17 cellular contexts compared by ENCODE assay signal in genomic region chr19:17159466-17160393, GRCh38. TPM values are rescaled to one million over a fixed set of nuclear protein-coding genes. Genes with fewer than 3 reads are reported as not detected.
A peak's percentile ranks its signal among the peaks of the same experiment; 100 is the strongest.
DNase-seq lines count a peak whose midpoint lies in the region; ATAC-seq and TF ChIP-seq lines count a peak whose summit lies in the region.
"Had no signal": no experiment of that assay in that cellular context is flagged by ENCODE, and none has a peak within 500 bp of the region (broad histone marks: within the 10 kb centered on the region; RNA-seq: fewer than 3 reads in every experiment).

No MANE protein-coding gene starts in this region.

- no peaks in the 10 kb centered on the region for H3K27me3 ChIP-seq in GM23338 (ENCODE audit: insufficient read depth)
- no peaks in the 10 kb centered on the region for H3K27me3 ChIP-seq in naive thymus-derived CD4-positive, alpha-beta T cell (ENCODE audit: control insufficient read depth in 2 of 2, insufficient read depth in 2 of 2, low read length in 2 of 2)
- H3K27me3 ChIP-seq: gastrocnemius medialis, tibial nerve had no signal

- H4K20me1 ChIP-seq in GM23338 (replicated peaks; ENCODE audit: insufficient read depth) = peaks cover 4% of the 10 kb centered on the region

- no peaks in the 10 kb centered on the region for H3K79me2 ChIP-seq in GM23338 (replicated peaks; ENCODE audit: insufficient read depth)

- peaks cover 16% of the 10 kb centered on the region; the same call in 2 of the 3 replicates for H3K9me3 Mint-ChIP-seq in GM23338
- H3K9me3 Mint-ChIP-seq in activated T-helper 2 cell treated with anti-CD3 and anti-CD28 coated beads, Interferon-gamma antibody, Interleukin-2, Interleukin-4, amounts not matched to agents 10 μg/mL and 5 μg/mL and 100 μg/mL, durations not matched to agents 14 hours and 24 hours and 36 hours = peaks cover 11% of the 10 kb centered on the region
- peaks cover 0 to 6% (median 0%) of the 10 kb centered on the region in 11 donors for H3K9me3 Mint-ChIP-seq in naive thymus-derived CD4-positive, alpha-beta T cell

- peaks cover 57% of the 10 kb centered on the region for H3K36me3 Mint-ChIP-seq in GM23338 (ENCODE audit: low read depth)
- H3K36me3 Mint-ChIP-seq in activated T-helper 2 cell treated with anti-CD3 and anti-CD28 coated beads, Interferon-gamma antibody, Interleukin-2, Interleukin-4, amounts not matched to agents 10 μg/mL and 5 μg/mL and 100 μg/mL, durations not matched to agents 14 hours and 24 hours and 36 hours (ENCODE audit: low read depth) = peaks cover 64% of the 10 kb centered on the region
- H3K36me3 Mint-ChIP-seq in naive thymus-derived CD4-positive, alpha-beta T cell = peaks cover 16 to 58% (median 31%) of the 10 kb centered on the region in 5 donors

- ATAC-seq in GM23338 (peak; percentile 95), GM21576 (IDR thresholded peaks at IDR 0.05; ENCODE audit: unreplicated experiment) (no peak), HG03342 (IDR thresholded peaks at IDR 0.05; ENCODE audit: unreplicated experiment) (no peak)
- ATAC-seq in naive thymus-derived CD4-positive, alpha-beta T cell = no peak
- ATAC-seq: activated CD4-positive, alpha-beta T cell treated with anti-CD3 and anti-CD28 coated beads for 36 hours; Panc1 had no signal

- peak overlapping the region; percentile 74 for H3K27ac Mint-ChIP-seq in GM23338
- H3K27ac Mint-ChIP-seq in activated T-helper 2 cell treated with anti-CD3 and anti-CD28 coated beads, Interferon-gamma antibody, Interleukin-2, Interleukin-4, amounts not matched to agents 10 μg/mL and 5 μg/mL and 100 μg/mL, durations not matched to agents 14 hours and 24 hours and 36 hours = peak overlapping the region; percentile 26
- peak overlapping the region in 4 of 9 donors; percentile 37 to 55 (median 49) for H3K27ac Mint-ChIP-seq in naive thymus-derived CD4-positive, alpha-beta T cell
- H3K27ac Mint-ChIP-seq: activated CD4-positive, alpha-beta T cell treated with anti-CD3 and anti-CD28 coated beads for 36 hours had no signal

- H3K9me2 ChIP-seq in GM23338 (ENCODE audit: insufficient read depth) = no peaks in the 10 kb centered on the region

- peak overlapping the region; percentile 33; the same call in 2 of the 3 replicates for H3K4me3 Mint-ChIP-seq in GM23338
- H3K4me3 Mint-ChIP-seq in activated T-helper 2 cell treated with anti-CD3 and anti-CD28 coated beads, Interferon-gamma antibody, Interleukin-2, Interleukin-4, amounts not matched to agents 10 μg/mL and 5 μg/mL and 100 μg/mL, durations not matched to agents 14 hours and 24 hours and 36 hours (ENCODE audit: low read depth) = no peak overlapping the region
- H3K4me3 Mint-ChIP-seq in naive thymus-derived CD4-positive, alpha-beta T cell = no peak overlapping the region
- H3K4me3 Mint-ChIP-seq: activated CD4-positive, alpha-beta T cell treated with anti-CD3 and anti-CD28 coated beads for 36 hours; brain had no signal

- POLR2A ChIA-PET in naive thymus-derived CD4-positive, alpha-beta T cell (lab: Charles Lee) = interaction anchor here (0.8 to 0.9 kb wide), 2 partner anchors 34 to 690 kb away, joined by 3 read pairs; no protein-coding TSS in a partner anchor

- CTCF ChIA-PET in naive thymus-derived CD4-positive, alpha-beta T cell (lab: Charles Lee) = no interaction called here

- H3K4me1 ChIP-seq in GM23338 (ENCODE audit: insufficient read depth) = peaks cover 8% of the 10 kb centered on the region
- peaks cover 0 to 5% of the 10 kb centered on the region in 2 donors for H3K4me1 ChIP-seq in naive thymus-derived CD4-positive, alpha-beta T cell (ENCODE audit: control insufficient read depth in 2 of 2, insufficient read depth in 2 of 2, low read length in 2 of 2)
- H3K4me1 ChIP-seq: gastrocnemius medialis, tibial nerve had no signal

- peaks cover 28% of the 10 kb centered on the region for H3K36me3 ChIP-seq in GM23338 (ENCODE audit: insufficient read depth)
- peaks cover 19 to 92% (median 19%) of the 10 kb centered on the region in 3 experiments for H3K36me3 ChIP-seq in naive thymus-derived CD4-positive, alpha-beta T cell (ENCODE audit: control insufficient read depth in 2 of 3, insufficient read depth in 3 of 3, low read length in 3 of 3)

- peak overlapping the region; percentile 12 for H3K4me2 ChIP-seq in GM23338

- DNase-seq in AG10803 (ENCODE audit: low read depth) = peak; percentile 45
- DNase-seq in GM23338 (ENCODE audit: low spot score) = peak; percentile 92
- no peak for DNase-seq in activated T-helper 2 cell treated with anti-CD3 and anti-CD28 coated beads, Interferon-gamma antibody, Interleukin-2, Interleukin-4, amounts not matched to agents 10 μg/mL and 5 μg/mL and 100 μg/mL, durations not matched to agents 14 hours and 24 hours and 36 hours (ENCODE audit: low spot score)
- no peak for DNase-seq in NCI-H82 (lab: John Stamatoyannopoulos, UW)
- DNase-seq in naive thymus-derived CD4-positive, alpha-beta T cell = no peak
- DNase-seq: activated CD4-positive, alpha-beta T cell treated with anti-CD3 and anti-CD28 coated beads for 36 hours; gastrocnemius medialis; kidney glomerular epithelial cell; NCI-H1436 treated with DMSO at 0.1 percent for 48 hours; stimulated activated CD4-positive, alpha-beta T cell treated with anti-CD3 and anti-CD28 coated beads, Interleukin-1b, Interleukin-23, amount 100 ng/mL, for 48 hours; T-helper 2 cell had no signal

- no peak overlapping the region for H3K4me3 ChIP-seq in AG10803 (ENCODE audit: low read length)
- H3K4me3 ChIP-seq in GM23338 = no peak overlapping the region
- H3K4me3 ChIP-seq in iPS-18c (ENCODE audit: insufficient read depth, low read depth, low read length) = 0 out of 2 replicates have a peak overlapping the region, but pooled peaks have one; percentile 28
- no peak overlapping the region for H3K4me3 ChIP-seq in naive thymus-derived CD4-positive, alpha-beta T cell (ENCODE audit: low read length)
- H3K4me3 ChIP-seq: gastrocnemius medialis, tibial nerve had no signal

- H3K9me3 ChIP-seq in iPS-18c (ENCODE audit: control insufficient read depth, insufficient read depth, low read length) = peaks cover 2% of the 10 kb centered on the region
- H3K9me3 ChIP-seq in naive thymus-derived CD4-positive, alpha-beta T cell (ENCODE audit: control insufficient read depth in 2 of 3, low read length in 3 of 3) = no peaks in the 10 kb centered on the region
- H3K9me3 ChIP-seq: gastrocnemius medialis had no signal

- TF ChIP-seq CTCF in AG10803 (conservative IDR thresholded peaks at IDR 0.05; ENCODE audit: low read length) (no peak), GM23338 (conservative IDR thresholded peaks at IDR 0.05; ENCODE audit: low read depth in 2 of 2) (no peak)

- H2AFZ ChIP-seq in GM23338 = no peak overlapping the region

- peaks cover 17% of the 10 kb centered on the region for H3K4me1 Mint-ChIP-seq in GM23338
- H3K4me1 Mint-ChIP-seq in activated T-helper 2 cell treated with anti-CD3 and anti-CD28 coated beads, Interferon-gamma antibody, Interleukin-2, Interleukin-4, amounts not matched to agents 10 μg/mL and 5 μg/mL and 100 μg/mL, durations not matched to agents 14 hours and 24 hours and 36 hours (ENCODE audit: low read depth) = no peaks in the 10 kb centered on the region
- H3K4me1 Mint-ChIP-seq in naive thymus-derived CD4-positive, alpha-beta T cell = no peaks in the 10 kb centered on the region
- H3K4me1 Mint-ChIP-seq: activated CD4-positive, alpha-beta T cell treated with anti-CD3 and anti-CD28 coated beads for 36 hours; brain had no signal

- intact Hi-C loops in activated T-helper 2 cell treated with anti-CD3 and anti-CD28 coated beads, Interferon-gamma antibody, Interleukin-2, Interleukin-4, amounts not matched to agents 10 μg/mL and 5 μg/mL and 100 μg/mL, durations not matched to agents 14 hours and 24 hours and 36 hours (cut with micrococcal nuclease) = no loop called here
- intact Hi-C loops in naive thymus-derived CD4-positive, alpha-beta T cell (cut with micrococcal nuclease) = no loop called here

- peaks cover 8% of the 10 kb centered on the region for H3K27me3 Mint-ChIP-seq in GM23338 (ENCODE audit: insufficient read depth, low read depth, poor library complexity)
- H3K27me3 Mint-ChIP-seq in activated T-helper 2 cell treated with anti-CD3 and anti-CD28 coated beads, Interferon-gamma antibody, Interleukin-2, Interleukin-4, amounts not matched to agents 10 μg/mL and 5 μg/mL and 100 μg/mL, durations not matched to agents 14 hours and 24 hours and 36 hours (ENCODE audit: low read depth) = no peaks in the 10 kb centered on the region
- no peaks in the 10 kb centered on the region for H3K27me3 Mint-ChIP-seq in naive thymus-derived CD4-positive, alpha-beta T cell
- H3K27me3 Mint-ChIP-seq: activated CD4-positive, alpha-beta T cell treated with anti-CD3 and anti-CD28 coated beads for 36 hours; brain had no signal

- peaks cover 5% of the 10 kb centered on the region; the same call in 1 of the 2 replicates for H3F3A ChIP-seq in GM23338 (replicated peaks; ENCODE audit: low read depth)

- peak overlapping the region; percentile 36; the same call in 1 of the 2 replicates for H3K27ac ChIP-seq in GM23338 (ENCODE audit: low read depth)
- H3K27ac ChIP-seq in naive thymus-derived CD4-positive, alpha-beta T cell (ENCODE audit: low read depth, low read length) = no peak overlapping the region
- H3K27ac ChIP-seq: gastrocnemius medialis, tibial nerve had no signal

TF ChIP-seq in GM23338, 12 proteins besides CTCF, POLR2A, EP300 and RAD21 (continues in another document):
- TF ChIP-seq ZNF114 (CRISPR knock-in tag; IDR thresholded peaks at IDR 0.05) (no peak), CREB1 (CRISPR knock-in tag; IDR thresholded peaks at IDR 0.05; ENCODE audit: low read depth) (no peak)

RNA-seq across cellular contexts. Expression of gene USE1, which starts 55.4 kb away (rescaled TPM):
- total RNA-seq in GM23338 (2014; rRNA removed; shearing (Covaris generic)) = 13.7 and 15.5 TPM in 2 replicates
- polyA plus RNA-seq in GM23338 (2016; fragmentation: Nextera tagmentation; extraction: Ambion mirVana) = 18.6 and 19.4 TPM in 2 replicates
- total RNA-seq in activated T-helper 2 cell treated with anti-CD3 and anti-CD28 coated beads, Interferon-gamma antibody, Interleukin-2, Interleukin-4, amounts not matched to agents 10 μg/mL and 5 μg/mL and 100 μg/mL, durations not matched to agents 14 hours and 24 hours and 36 hours = 26.4 and 27.2 TPM in 2 replicates
- total RNA-seq in naive thymus-derived CD4-positive, alpha-beta T cell = 10 to 100 TPM; 24.7 to 51.1 (median 30.5) TPM
- polyA plus RNA-seq in naive thymus-derived CD4-positive, alpha-beta T cell = 10 to 100 TPM; 63.1 to 68.3 TPM

Comparison
In these comparisons a context has a peak if more than half of its experiments do, and no peak if none do; other contexts are left out.
1. DNase-seq: peak in AG10803 (single experiment) and GM23338 (single experiment); none in activated T-helper 2 cell treated with anti-CD3 and anti-CD28 coated beads, Interferon-gamma antibody, Interleukin-2, Interleukin-4, amounts not matched to agents 10 μg/mL and 5 μg/mL and 100 μg/mL, durations not matched to agents 14 hours and 24 hours and 36 hours (single experiment), NCI-H82 (single experiment) and naive thymus-derived CD4-positive, alpha-beta T cell (0 of 9).